ENCODE assay signal across 9 cellular contexts in genomic region chr1:16151200-16151708, GRCh38. TPM values are rescaled to one million over a fixed set of nuclear protein-coding genes. Genes with fewer than 3 reads are reported as not detected.
DNase-seq lines count a peak whose midpoint lies in the region; ATAC-seq, FAIRE-seq and TF ChIP-seq lines count a peak whose summit lies in the region.
"Had no signal": no experiment of that assay in that cellular context is flagged by ENCODE, and none has a peak within 500 bp of the region (broad histone marks: within the 10 kb centered on the region; RNA-seq: fewer than 3 reads in every experiment).

No MANE protein-coding gene starts in this region.

- no peak overlapping the region for H3K4me3 Mint-ChIP-seq in activated CD4-positive, alpha-beta T cell treated with anti-CD3 and anti-CD28 coated beads, Interleukin-2, amount 10 ng/mL, durations not matched to agents 7 days and 5 days
- H3K4me3 Mint-ChIP-seq: T-helper 1 cell treated with Interleukin-12 subunit alpha and Interleukin-12 subunit beta and Interleukin-4 antibody, amounts not matched to agents 30 μg/mL and 1 μg/mL, for 36 hours had no signal

- POLR2A ChIA-PET in AG04450 (lab: Yijun Ruan, JAX) = interaction anchor here (0.9 to 1.0 kb wide), 2 partner anchors 13 to 53 kb away, joined by 3 to 4 read pairs; no protein-coding TSS in a partner anchor
- POLR2A ChIA-PET in HepG2 (lab: Yijun Ruan, JAX) = no interaction called here
- POLR2A ChIA-PET in activated CD4-positive, alpha-beta T cell treated with anti-CD3 and anti-CD28 coated beads, Interleukin-2, amount 10 ng/mL, durations not matched to agents 7 days and 5 days (lab: Charles Lee) = no interaction called here

- peaks cover 29% of the 10 kb centered on the region for H3K27me3 Mint-ChIP-seq in activated CD4-positive, alpha-beta T cell treated with anti-CD3 and anti-CD28 coated beads, Interleukin-2, amount 10 ng/mL, durations not matched to agents 7 days and 5 days

- H3K4me3 ChIP-seq in AG04450 (ENCODE audit: low read depth, low read length) = peak overlapping the region; percentile 10; the same call in 1 of the 2 replicates
- H3K4me3 ChIP-seq in WERI-Rb-1 (ENCODE audit: low read depth, low read length) = no peak overlapping the region
- peak overlapping the region in 1 of 3 experiments; percentile 64; a peak in 1 of 6 replicates for H3K4me3 ChIP-seq in HepG2 (replicated peaks in 1 of 3; ENCODE audit: insufficient read depth in 1 of 3, low read depth in 2 of 3, low read length in 3 of 3)

- ATAC-seq in HepG2 (no peak), left lobe of liver (no peak), GM19467 (IDR thresholded peaks at IDR 0.05; ENCODE audit: unreplicated experiment) (no peak)

- H3K4me2 ChIP-seq in HepG2 (ENCODE audit: low read depth, low read length) = peak overlapping the region; percentile 99

- BruUV-seq in HepG2 (replicated peaks; lab: Mats Ljungman, UMichigan) = no TSS peak

- CTCF ChIA-PET in AG04450 (lab: Charles Lee) = interaction anchor here (7.8 kb wide), 1 partner anchor 70 kb away, joined by 81 read pairs; no protein-coding TSS in a partner anchor
- CTCF ChIA-PET in HepG2 (lab: Yijun Ruan, JAX; ENCODE audit: low intra/inter-chr PET ratio, low total read pairs) = no interaction called here
- CTCF ChIA-PET in activated CD4-positive, alpha-beta T cell treated with anti-CD3 and anti-CD28 coated beads, Interleukin-2, amount 10 ng/mL, durations not matched to agents 7 days and 5 days (lab: Charles Lee) = no interaction called here

- H3K79me2 ChIP-seq in HepG2 (ENCODE audit: insufficient read depth, low read length) = peaks cover 78% of the 10 kb centered on the region

- no peak for TF ChIP-seq EP300 in HepG2 (IDR thresholded peaks at IDR 0.05; ENCODE audit: low read depth in 2 of 2, low read length in 2 of 2)
- no peak for TF ChIP-seq EP300 in HepG2 (CRISPR knock-in tag; IDR thresholded peaks at IDR 0.05; ENCODE audit: borderline replicate concordance)

- H3K27ac ChIP-seq in AG04450 (ENCODE audit: low read depth, low read length) = peak overlapping the region; percentile 82
- H3K27ac ChIP-seq in WERI-Rb-1 = no peak overlapping the region
- H3K27ac ChIP-seq in HepG2 (ENCODE audit: extremely low read length, insufficient read depth, low read length) = peak overlapping the region; percentile 86

- WGBS in HepG2 (ENCODE audit: low lambda C conversion rate) = 83% methylated on average over 5 of the region's 7 CpGs

- TF ChIP-seq RAD21 in HepG2 (CRISPR knock-in tag; IDR thresholded peaks at IDR 0.05) = no peak

- no peak overlapping the region for H3K27ac Mint-ChIP-seq in activated CD4-positive, alpha-beta T cell treated with anti-CD3 and anti-CD28 coated beads, Interleukin-2, amount 10 ng/mL, durations not matched to agents 7 days and 5 days
- H3K27ac Mint-ChIP-seq: T-helper 1 cell treated with Interleukin-12 subunit alpha and Interleukin-12 subunit beta and Interleukin-4 antibody, amounts not matched to agents 30 μg/mL and 1 μg/mL, for 36 hours had no signal

- peaks cover 79% of the 10 kb centered on the region for H3K4me1 ChIP-seq in HepG2 (ENCODE audit: insufficient read depth, low read length)

- H3K9me3 Mint-ChIP-seq in activated CD4-positive, alpha-beta T cell treated with anti-CD3 and anti-CD28 coated beads, Interleukin-2, amount 10 ng/mL, durations not matched to agents 7 days and 5 days = no peaks in the 10 kb centered on the region
- H3K9me3 Mint-ChIP-seq: T-helper 1 cell treated with Interleukin-12 subunit alpha and Interleukin-12 subunit beta and Interleukin-4 antibody, amounts not matched to agents 30 μg/mL and 1 μg/mL, for 36 hours had no signal

- H3K36me3 Mint-ChIP-seq in activated CD4-positive, alpha-beta T cell treated with anti-CD3 and anti-CD28 coated beads, Interleukin-2, amount 10 ng/mL, durations not matched to agents 7 days and 5 days (ENCODE audit: low read depth) = no peaks in the 10 kb centered on the region

- H3K27me3 ChIP-seq in AG04450 (ENCODE audit: control insufficient read depth, insufficient read depth, low read length) (no peaks in the 10 kb centered on the region), WERI-Rb-1 (ENCODE audit: insufficient read depth, low read depth, severe bottlenecking) (peaks cover 28% of the 10 kb centered on the region), HepG2 (ENCODE audit: control insufficient read depth in 1 of 2, insufficient read depth in 2 of 2, low read length in 2 of 2) (no peaks in the 10 kb centered on the region; a peak in 1 of 5 replicates)

- H3K36me3 ChIP-seq in WERI-Rb-1 (no peaks in the 10 kb centered on the region), HepG2 (replicated peaks in 1 of 2; ENCODE audit: control insufficient read depth in 1 of 2, insufficient read depth in 2 of 2, low read length in 2 of 2) (peaks cover 26 to 52% of the 10 kb centered on the region in 2 experiments)

- in situ Hi-C loops in KBM-7 (cut with MboI; ENCODE audit: low pct_unique_long_range_greater_than_20kb, low sequenced_read_pairs) (no loop called here), HepG2 (cut with HindIII; ENCODE audit: extremely low pct_ligation_motif_present, low pct_unique_long_range_greater_than_20kb) (no loop called here)

- intact Hi-C loops in HepG2 (cut with micrococcal nuclease; ENCODE audit: unreplicated experiment) = no loop called here

- H3K4me1 Mint-ChIP-seq in activated CD4-positive, alpha-beta T cell treated with anti-CD3 and anti-CD28 coated beads, Interleukin-2, amount 10 ng/mL, durations not matched to agents 7 days and 5 days = peaks cover 8% of the 10 kb centered on the region

- H3K9ac ChIP-seq in HepG2 (ENCODE audit: insufficient read depth, low read depth, low read length) = peak overlapping the region; percentile 77

- TF ChIP-seq POLR2A in HepG2 (IDR thresholded peaks at IDR 0.05; ENCODE audit: insufficient read depth in 1 of 2, low read depth in 2 of 2, low read length in 2 of 2) = peak in 1 of 2 experiments; percentile 18; a peak in 2 of 4 replicates

- peaks cover 54% of the 10 kb centered on the region for H4K20me1 ChIP-seq in HepG2 (ENCODE audit: insufficient read depth, low read length)

- H3K9me3 ChIP-seq in AG04450 (ENCODE audit: control insufficient read depth, insufficient read depth, low read length) (no peaks in the 10 kb centered on the region; the same call in 1 of the 2 replicates), WERI-Rb-1 (ENCODE audit: severe bottlenecking) (no peaks in the 10 kb centered on the region), HepG2 (ENCODE audit: low read length) (no peaks in the 10 kb centered on the region)

- no peak for FAIRE-seq in HepG2 (lab: Jason Lieb, UNC)

- no peak for DNase-seq in AG04450 (ENCODE audit: low read depth, low spot score)
- DNase-seq in KBM-7 = peak; percentile 70
- peak; percentile 83 for DNase-seq in WERI-Rb-1
- no peak for DNase-seq in HepG2 (ENCODE audit: low spot score)
- no peak for DNase-seq in left lobe of liver (ENCODE audit: low spot score)
- DNase-seq in activated CD4-positive, alpha-beta T cell treated with anti-CD3 and anti-CD28 coated beads, Interleukin-2, amount 10 ng/mL, durations not matched to agents 7 days and 5 days = no peak
- DNase-seq in stimulated activated CD4-positive, alpha-beta T cell treated with anti-CD3 and anti-CD28 coated beads, Interleukin-4, amount 100 ng/mL, for 24 hours = no peak

- no peak overlapping the region for H2AFZ ChIP-seq in HepG2 (ENCODE audit: low read length)

- TF ChIP-seq CTCF in AG04450 (IDR thresholded peaks at IDR 0.05; ENCODE audit: low read depth, low read length) = no peak
- peak; percentile 34; the same call in 1 of the 2 replicates for TF ChIP-seq CTCF in WERI-Rb-1 (IDR thresholded peaks at IDR 0.05; ENCODE audit: low read depth, low read length)
- 0 out of 2 replicates have a peak, but pooled peaks have one; percentile 29 for TF ChIP-seq CTCF in HepG2 (CRISPR knock-in tag; IDR thresholded peaks at IDR 0.05)

TF ChIP-seq in HepG2, 621 proteins besides CTCF, POLR2A, EP300 and RAD21 (continues in another document):
- TF ChIP-seq HOXA9 (CRISPR knock-in tag; IDR thresholded peaks at IDR 0.05; ENCODE audit: borderline replicate concordance) (no peak), AKAP8 (CRISPR knock-in tag; IDR thresholded peaks at IDR 0.05) (0 out of 2 replicates have a peak, but pooled peaks have one; percentile 16), ZBTB38 (CRISPR knock-in tag; IDR thresholded peaks at IDR 0.05) (peak; percentile 33; the same call in 1 of the 2 replicates)

RNA-seq across cellular contexts. Expression of gene EPHA2, which starts 4.6 kb away (rescaled TPM):
- polyA plus RNA-seq in AG04450 (2011; rRNA removed) = 19.1 and 26.0 TPM in 2 replicates
- polyA minus RNA-seq in AG04450 (2011; rRNA and poly(A)+ RNA removed) = 40.4 and 54.9 TPM in 2 replicates
- total RNA-seq in HepG2 (2016; rRNA removed; fragmentation: Illumina TruSeq; extraction: Trizol) = 15.5 and 33.6 TPM in 2 replicates
- 6.7 and 7.8 TPM in 2 replicates for total RNA-seq in HepG2 (2016; cell fraction: cytosol; rRNA removed; fragmentation: Illumina TruSeq; extraction: Trizol; ENCODE audit: low read depth)
- total RNA-seq in HepG2 (2016; cell fraction: insoluble cytoplasmic fraction; rRNA removed; fragmentation: Illumina TruSeq; extraction: Trizol) = 10.8 and 35.8 TPM in 2 replicates
- 14.9 and 16.9 TPM in 2 replicates for total RNA-seq in HepG2 (2016; cell fraction: membrane; rRNA removed; fragmentation: Illumina TruSeq; extraction: Trizol)
- total RNA-seq in HepG2 (2016; cell fraction: nucleus; rRNA removed; fragmentation: Illumina TruSeq; extraction: Trizol) = 41.9 and 47.9 TPM in 2 replicates
- polyA plus RNA-seq in HepG2 (2011; rRNA removed) = 53.6 and 62.5 TPM in 2 replicates
- polyA plus RNA-seq in HepG2 (2011; cell fraction: cytosol; rRNA removed) = 39.1 and 62.9 TPM in 2 replicates
- polyA plus RNA-seq in HepG2 (2011; cell fraction: nucleus; rRNA removed) = 163 and 212 TPM in 2 replicates
- 25.4 and 56.3 TPM in 2 replicates for polyA plus RNA-seq in HepG2 (2012)
- 2.1 and 2.2 TPM in 2 replicates for polyA plus RNA-seq in HepG2 (2016; cell fraction: cytosol; fragmentation: Illumina TruSeq; extraction: Trizol; ENCODE audit: low read depth)
- 11.5 and 14.9 TPM in 2 replicates for polyA plus RNA-seq in HepG2 (2016; cell fraction: insoluble cytoplasmic fraction; fragmentation: Illumina TruSeq; extraction: Trizol; ENCODE audit: low read depth)
- polyA plus RNA-seq in HepG2 (2016; cell fraction: membrane; fragmentation: Illumina TruSeq; extraction: Trizol; ENCODE audit: low read depth) = 5.7 and 6.8 TPM in 2 replicates
- polyA plus RNA-seq in HepG2 (2016; cell fraction: nucleus; fragmentation: Illumina TruSeq; extraction: Trizol; ENCODE audit: insufficient read depth, low read depth) = 84.4 and 87.2 TPM in 2 replicates
- 69.9 and 218 TPM in 2 replicates for polyA minus RNA-seq in HepG2 (2011; rRNA and poly(A)+ RNA removed; ENCODE audit: low replicate concordance)
- polyA minus RNA-seq in HepG2 (2011; cell fraction: cytosol; rRNA and poly(A)+ RNA removed) = 72.7 and 86.9 TPM in 2 replicates
- polyA minus RNA-seq in HepG2 (2011; cell fraction: nucleus; rRNA and poly(A)+ RNA removed) = 65.6 and 79.3 TPM in 2 replicates
- 6.5 TPM for total RNA-seq in left lobe of liver
- total RNA-seq in activated CD4-positive, alpha-beta T cell treated with anti-CD3 and anti-CD28 coated beads, Interleukin-2, amount 10 ng/mL, durations not matched to agents 7 days and 5 days = not detected

Comparison
In these comparisons a context has a peak if more than half of its experiments do, and no peak if none do; other contexts are left out.
1. DNase-seq: peak in KBM-7 (single experiment) and WERI-Rb-1 (single experiment); none in AG04450 (single experiment), HepG2 (single experiment), left lobe of liver (single experiment), activated CD4-positive, alpha-beta T cell treated with anti-CD3 and anti-CD28 coated beads, Interleukin-2, amount 10 ng/mL, durations not matched to agents 7 days and 5 days (single experiment) and stimulated activated CD4-positive, alpha-beta T cell treated with anti-CD3 and anti-CD28 coated beads, Interleukin-4, amount 100 ng/mL, for 24 hours (single experiment).